Comparison of ENCODE assay signal across 8 cellular contexts in the genomic region with DNA sequence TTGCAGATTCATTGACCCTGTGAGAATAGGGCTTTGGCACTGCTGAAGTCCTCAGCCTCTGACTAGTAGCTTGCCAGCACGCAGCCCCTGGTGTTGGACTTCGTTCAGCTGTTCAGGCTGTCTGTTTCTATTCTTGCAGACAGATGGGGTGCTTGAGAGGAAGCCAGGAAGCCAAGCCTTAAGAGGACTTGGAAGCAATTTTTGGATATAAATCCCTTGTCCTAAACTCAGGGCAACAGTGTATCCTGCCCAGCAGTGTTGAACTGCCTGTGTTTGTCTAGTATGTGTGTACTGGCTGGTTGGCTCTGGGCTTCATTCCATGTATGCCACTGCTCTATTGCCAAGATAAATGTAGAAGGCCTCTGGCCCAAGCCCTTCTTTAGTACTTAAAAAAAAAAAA.
A peak's percentile ranks its signal among the peaks of the same experiment; 100 is the strongest.
DNase-seq lines count a peak whose midpoint lies in the region; ATAC-seq and TF ChIP-seq lines count a peak whose summit lies in the region.

No MANE protein-coding gene starts in this region.

- H3K27me3 Mint-ChIP-seq in Caco-2 (ENCODE audit: insufficient read depth, unreplicated experiment), result no peaks in the 10 kb centered on the region
- H3K27me3 Mint-ChIP-seq in endodermal cell (ENCODE audit: insufficient read depth), result no peaks in the 10 kb centered on the region
- H3K27me3 Mint-ChIP-seq in activated CD4-positive, alpha-beta T cell treated with anti-CD3 and anti-CD28 coated beads, Interleukin-2, amount 10 ng/mL, durations not matched to agents 24 days and 14 days, result no peaks in the 10 kb centered on the region

- peak; percentile 79 for ATAC-seq in mucosa of descending colon
- no peak for ATAC-seq in GM19463 (IDR thresholded peaks at IDR 0.05; ENCODE audit: unreplicated experiment)
- ATAC-seq in GM21360 (IDR thresholded peaks at IDR 0.05; ENCODE audit: unreplicated experiment), result no peak

- CTCF ChIA-PET in Caco-2 (lab: Charles Lee), result interaction anchor here (0.7 kb wide), 1 partner anchor 398 kb away, joined by 3 read pairs; no protein-coding TSS in a partner anchor

- H3K9me3 ChIP-seq in Caco-2 (no peaks in the 10 kb centered on the region), endodermal cell (ENCODE audit: control insufficient read depth, low read length) (no peaks in the 10 kb centered on the region), mucosa of descending colon (no peaks in the 10 kb centered on the region)

- DNase-seq in Caco-2 (peak; percentile 47 to 49), NCI-H2227 treated with DMSO at 0.1 percent for 48 hours (lab: John Stamatoyannopoulos, UW) (peak; percentile 24), endodermal cell (no peak), mucosa of descending colon (peak in 2 of 3 donors; percentile 55 to 56), DMS153 (lab: John Stamatoyannopoulos, UW) (no peak)
- no peak for DNase-seq in activated CD4-positive, alpha-beta T cell treated with anti-CD3 and anti-CD28 coated beads, Interleukin-2, amount 10 ng/mL, durations not matched to agents 24 days and 14 days

- H3K27ac ChIP-seq in endodermal cell (ENCODE audit: low read depth, low read length), result no peak overlapping the region

- H3K4me1 ChIP-seq in Caco-2, result no peaks in the 10 kb centered on the region
- no peaks in the 10 kb centered on the region for H3K4me1 ChIP-seq in endodermal cell (ENCODE audit: control insufficient read depth, insufficient read depth, low read length)
- H3K4me1 ChIP-seq in mucosa of descending colon (ENCODE audit: low read depth), result peaks cover 5% of the 10 kb centered on the region

- peaks cover 8% of the 10 kb centered on the region for H3K4me1 Mint-ChIP-seq in Caco-2 (ENCODE audit: low read depth, unreplicated experiment)
- peaks cover 3% of the 10 kb centered on the region for H3K4me1 Mint-ChIP-seq in endodermal cell
- peaks cover 2% of the 10 kb centered on the region for H3K4me1 Mint-ChIP-seq in activated CD4-positive, alpha-beta T cell treated with anti-CD3 and anti-CD28 coated beads, Interleukin-2, amount 10 ng/mL, durations not matched to agents 24 days and 14 days

- WGBS in endodermal cell (ENCODE audit: insufficient coverage in 1 of 2, insufficient read length in 1 of 2), 2 experiments, result 86% methylated on average over 2 of the region's 2 CpGs; no CpG with 5 or more reads in 1 of the 2 experiments

- no TSS peak for BruUV-seq in Caco-2 (replicated peaks; lab: Mats Ljungman, UMichigan)

- H3K4me3 Mint-ChIP-seq in Caco-2 (ENCODE audit: unreplicated experiment), result no peak overlapping the region
- H3K4me3 Mint-ChIP-seq in endodermal cell, result no peak overlapping the region
- H3K4me3 Mint-ChIP-seq in activated CD4-positive, alpha-beta T cell treated with anti-CD3 and anti-CD28 coated beads, Interleukin-2, amount 10 ng/mL, durations not matched to agents 24 days and 14 days, result no peak overlapping the region

- H3K9me3 Mint-ChIP-seq in Caco-2 (ENCODE audit: unreplicated experiment) (no peaks in the 10 kb centered on the region), endodermal cell (no peaks in the 10 kb centered on the region)
- no peaks in the 10 kb centered on the region for H3K9me3 Mint-ChIP-seq in activated CD4-positive, alpha-beta T cell treated with anti-CD3 and anti-CD28 coated beads, Interleukin-2, amount 10 ng/mL, durations not matched to agents 24 days and 14 days

- TF ChIP-seq CTCF in Caco-2 (IDR thresholded peaks at IDR 0.05; ENCODE audit: insufficient read depth in 1 of 2, low read depth in 1 of 2, low read length in 1 of 2, severe bottlenecking in 1 of 2, unreplicated experiment in 1 of 2) (peak in 1 of 2 experiments; percentile 45), endodermal cell (conservative IDR thresholded peaks at IDR 0.05) (peak; percentile 45), mucosa of descending colon (IDR thresholded peaks at IDR 0.05) (no peak)

- no peaks in the 10 kb centered on the region for H3K36me3 Mint-ChIP-seq in Caco-2 (ENCODE audit: insufficient read depth, unreplicated experiment)
- H3K36me3 Mint-ChIP-seq in endodermal cell (ENCODE audit: low read depth), result no peaks in the 10 kb centered on the region
- peaks cover 2% of the 10 kb centered on the region for H3K36me3 Mint-ChIP-seq in activated CD4-positive, alpha-beta T cell treated with anti-CD3 and anti-CD28 coated beads, Interleukin-2, amount 10 ng/mL, durations not matched to agents 24 days and 14 days (ENCODE audit: low read depth)

- POLR2A ChIA-PET in Caco-2 (lab: Charles Lee), result interaction anchor here (0.7 kb wide), 1 partner anchor 177 kb away, joined by 8 read pairs; no protein-coding TSS in a partner anchor

- H3K9ac ChIP-seq in endodermal cell (ENCODE audit: extremely low read depth, low read length, poor library complexity, severe bottlenecking), result no peak overlapping the region

- no peak overlapping the region for H3K4me3 ChIP-seq in Caco-2 (ENCODE audit: low read depth, low read length)
- H3K4me3 ChIP-seq in endodermal cell (ENCODE audit: low read length), result no peak overlapping the region
- H3K4me3 ChIP-seq in mucosa of descending colon, result no peak overlapping the region

- H3K27me3 ChIP-seq in Caco-2 (replicated peaks; ENCODE audit: control insufficient read depth, insufficient read depth, low read length), result no peaks in the 10 kb centered on the region
- H3K27me3 ChIP-seq in endodermal cell (ENCODE audit: control insufficient read depth, insufficient read depth, low read length, poor library complexity, severe bottlenecking), result no peaks in the 10 kb centered on the region

- intact Hi-C loops in Caco-2 (cut with micrococcal nuclease; ENCODE audit: unreplicated experiment) (no loop called here), mucosa of descending colon (cut with DNase I, micrococcal nuclease) (no loop called here)
- intact Hi-C loops in activated CD4-positive, alpha-beta T cell treated with anti-CD3 and anti-CD28 coated beads, Interleukin-2, amount 10 ng/mL, durations not matched to agents 24 days and 14 days (cut with micrococcal nuclease), result no loop called here

- H3K27ac Mint-ChIP-seq in Caco-2 (ENCODE audit: unreplicated experiment) (no peak overlapping the region), endodermal cell (no peak overlapping the region)
- H3K27ac Mint-ChIP-seq in activated CD4-positive, alpha-beta T cell treated with anti-CD3 and anti-CD28 coated beads, Interleukin-2, amount 10 ng/mL, durations not matched to agents 24 days and 14 days, result no peak overlapping the region

- no peaks in the 10 kb centered on the region for H3K36me3 ChIP-seq in Caco-2 (ENCODE audit: control insufficient read depth, insufficient read depth, low read length)
- no peaks in the 10 kb centered on the region for H3K36me3 ChIP-seq in endodermal cell (ENCODE audit: control insufficient read depth, insufficient read depth, low read length)
- no peaks in the 10 kb centered on the region for H3K36me3 ChIP-seq in mucosa of descending colon (ENCODE audit: low read depth)

Comparison
In these comparisons a context has a peak if more than half of its experiments do, and no peak if none do; other contexts are left out.
1. DNase-seq: peak in Caco-2 (2 of 2), NCI-H2227 treated with DMSO at 0.1 percent for 48 hours (single experiment) and mucosa of descending colon (2 of 3); none in endodermal cell (single experiment), activated CD4-positive, alpha-beta T cell treated with anti-CD3 and anti-CD28 coated beads, Interleukin-2, amount 10 ng/mL, durations not matched to agents 24 days and 14 days (single experiment) and DMS153 (single experiment).